Comparison of ENCODE assay signal across 11 cellular contexts in the genomic region with DNA sequence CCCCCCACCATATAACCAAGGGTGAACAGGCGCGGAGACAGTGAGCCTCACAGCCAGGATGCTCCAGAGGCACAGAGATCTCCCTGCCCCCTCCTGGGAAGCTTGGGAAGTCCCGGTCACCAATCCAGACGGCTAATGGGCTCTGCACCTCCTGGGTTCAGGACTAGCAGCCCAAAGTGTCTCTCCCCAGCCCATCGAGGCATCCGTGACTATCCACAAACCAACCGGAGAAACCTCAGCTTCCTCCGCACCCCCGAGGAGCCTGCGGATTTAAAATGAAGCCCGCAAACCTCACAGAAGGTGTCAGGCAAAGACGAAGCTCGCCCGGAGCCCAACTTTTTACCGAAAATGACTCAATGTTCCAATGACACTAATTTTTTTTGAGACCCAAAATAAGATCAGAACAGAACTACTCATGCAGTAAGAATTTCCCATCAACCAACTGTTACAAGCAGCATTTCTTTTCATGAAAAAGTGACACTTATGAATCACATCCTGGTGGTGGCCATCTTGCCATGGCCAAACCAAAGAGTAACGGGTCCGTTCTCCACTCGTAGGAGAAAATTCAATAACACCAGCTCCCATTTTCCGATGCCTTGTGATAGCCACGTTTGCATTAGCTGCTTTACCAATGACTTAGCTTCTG. TPM values are rescaled to one million over a fixed set of nuclear protein-coding genes. Genes with fewer than 3 reads are reported as not detected.
DNase-seq lines count a peak whose midpoint lies in the region; ATAC-seq, FAIRE-seq and TF ChIP-seq lines count a peak whose summit lies in the region.
"Had no signal": no experiment of that assay in that cellular context is flagged by ENCODE, and none has a peak within 500 bp of the region (broad histone marks: within the 10 kb centered on the region; RNA-seq: fewer than 3 reads in every experiment).

No MANE protein-coding gene starts in this region.

- H2BK5ac ChIP-seq in mesenchymal stem cell (ENCODE audit: low read depth, low read length, poor library complexity, severe bottlenecking) = no peak overlapping the region

- no peak overlapping the region for H2AK5ac ChIP-seq in mesenchymal stem cell (ENCODE audit: low read length, severe bottlenecking)

- no peak overlapping the region for H3K4me3 Mint-ChIP-seq in naive thymus-derived CD8-positive, alpha-beta T cell

- H4K8ac ChIP-seq in mesenchymal stem cell (ENCODE audit: low read length) = peak overlapping the region; percentile 52

- no peak overlapping the region for H2AFZ ChIP-seq in mesenchymal stem cell (ENCODE audit: low read depth, low read length)

- H3K27me3 Mint-ChIP-seq in naive thymus-derived CD8-positive, alpha-beta T cell = peaks cover 9 to 35% (median 17%) of the 10 kb centered on the region in 5 donors

- H3K27me3 ChIP-seq in right atrium auricular region (no peaks in the 10 kb centered on the region), heart left ventricle (peaks cover 0 to 23% (median 0%) of the 10 kb centered on the region in 9 donors), mesenchymal stem cell (ENCODE audit: control insufficient read depth in 1 of 2, insufficient read depth in 1 of 2, low read length in 2 of 2) (no peaks in the 10 kb centered on the region)

- H3K36me3 ChIP-seq in right atrium auricular region (peaks cover 33% of the 10 kb centered on the region), heart left ventricle (peaks cover 0 to 33% (median 23%) of the 10 kb centered on the region in 9 donors), mesenchymal stem cell (ENCODE audit: control insufficient read depth in 1 of 2, insufficient read depth in 2 of 2, low read depth in 1 of 2, low read length in 2 of 2) (peaks cover 0 to 51% of the 10 kb centered on the region in 2 experiments)

- peak overlapping the region; percentile 18 for H2BK15ac ChIP-seq in mesenchymal stem cell (ENCODE audit: low read depth, poor library complexity, severe bottlenecking)

- FAIRE-seq in urothelium cell line (lab: Jason Lieb, UNC) = peak; percentile 48
- FAIRE-seq: GM18507 had no signal

- no peak overlapping the region for H3K23ac ChIP-seq in mesenchymal stem cell (ENCODE audit: low read length in 2 of 2)

- H4K91ac ChIP-seq in mesenchymal stem cell (ENCODE audit: low read length) = peak overlapping the region; percentile 48

- H3K4me3 ChIP-seq in right atrium auricular region (no peak overlapping the region), heart left ventricle (no peak overlapping the region), astrocyte of the spinal cord (ENCODE audit: low read depth, low read length) (no peak overlapping the region), mesenchymal stem cell (ENCODE audit: insufficient read depth in 1 of 2, low read depth in 1 of 2, low read length in 2 of 2) (no peak overlapping the region)

- H3K4me1 ChIP-seq in right atrium auricular region (peaks cover 0 to 59% of the 10 kb centered on the region in 2 donors), heart left ventricle (peaks cover 0 to 63% (median 25%) of the 10 kb centered on the region in 12 donors), mesenchymal stem cell (ENCODE audit: control insufficient read depth, insufficient read depth, low read depth, low read length) (peaks cover 36% of the 10 kb centered on the region)

- H3K9me3 Mint-ChIP-seq in naive thymus-derived CD8-positive, alpha-beta T cell = no peaks in the 10 kb centered on the region
- H3K9me3 Mint-ChIP-seq: CD4-positive, CD25-positive, alpha-beta regulatory T cell had no signal

- H3K4me2 ChIP-seq in mesenchymal stem cell (ENCODE audit: low read length, poor library complexity, severe bottlenecking) = no peak overlapping the region

- no peak overlapping the region for H3K14ac ChIP-seq in mesenchymal stem cell (ENCODE audit: low read length in 2 of 2)

- no peak overlapping the region for H3K18ac ChIP-seq in mesenchymal stem cell (ENCODE audit: low read depth in 1 of 2, low read length in 2 of 2)

- H3K9me3 ChIP-seq in right atrium auricular region (no peaks in the 10 kb centered on the region), heart left ventricle (no peaks in the 10 kb centered on the region), mesenchymal stem cell (ENCODE audit: control insufficient read depth, low read length) (no peaks in the 10 kb centered on the region)

- H3K79me1 ChIP-seq in mesenchymal stem cell (replicated peaks; ENCODE audit: low read length, poor library complexity, severe bottlenecking) = peaks cover 32% of the 10 kb centered on the region

- peak overlapping the region; percentile 94 to 96 for H3K27ac ChIP-seq in right atrium auricular region
- H3K27ac ChIP-seq in heart left ventricle = peak overlapping the region in 6 of 12 donors; percentile 27 to 97 (median 64)
- H3K27ac ChIP-seq in mesenchymal stem cell (ENCODE audit: low read length, poor library complexity, severe bottlenecking) = no peak overlapping the region

- no peak overlapping the region for H2BK12ac ChIP-seq in mesenchymal stem cell (ENCODE audit: low read length in 2 of 2)

- TF ChIP-seq POLR2A in heart left ventricle (IDR thresholded peaks at IDR 0.05) = no peak

- intact Hi-C loops in heart left ventricle (cut with DNase I) = loop anchor here in 5 of 10 donors (5.0 to 10.0 kb wide), 5 partner anchors 141 to 361 kb away; partner anchors contain the start of gene GET4 (in 1 of the 5)

- in situ Hi-C loops in astrocyte of the spinal cord (cut with HindIII; ENCODE audit: low sequenced_read_pairs) = no loop called here

- ATAC-seq in heart left ventricle (no peak), GM21515 (IDR thresholded peaks at IDR 0.05; ENCODE audit: unreplicated experiment) (no peak)
- no peak for ATAC-seq in naive thymus-derived CD8-positive, alpha-beta T cell

- DNase-seq in right atrium auricular region (ENCODE audit: low spot score) (no peak), heart left ventricle (no peak), astrocyte of the spinal cord (ENCODE audit: low read depth, low spot score) (peak; percentile 61), mesenchymal stem cell (peak; percentile 28), urothelium cell line (ENCODE audit: low spot score) (peak; percentile 72), OCI-M2 (lab: John Stamatoyannopoulos, UW; ENCODE audit: unreplicated experiment) (no peak)
- DNase-seq in naive thymus-derived CD8-positive, alpha-beta T cell = no peak
- DNase-seq: CD4-positive, CD25-positive, alpha-beta regulatory T cell; cerebellar nuclear complex had no signal

- H3K9ac ChIP-seq in mesenchymal stem cell (ENCODE audit: low read length) = no peak overlapping the region

- no peak overlapping the region for H2BK120ac ChIP-seq in mesenchymal stem cell (ENCODE audit: low read depth, low read length)

- H3K4ac ChIP-seq in mesenchymal stem cell (ENCODE audit: low read depth in 1 of 2, low read length in 2 of 2) = no peak overlapping the region

- no peaks in the 10 kb centered on the region for H3K36me3 Mint-ChIP-seq in naive thymus-derived CD8-positive, alpha-beta T cell
- H3K36me3 Mint-ChIP-seq: CD4-positive, CD25-positive, alpha-beta regulatory T cell had no signal

- H3K4me1 Mint-ChIP-seq in naive thymus-derived CD8-positive, alpha-beta T cell = peaks cover 6 to 12% (median 10%) of the 10 kb centered on the region in 4 donors

- POLR2A ChIA-PET in naive thymus-derived CD8-positive, alpha-beta T cell (lab: Charles Lee) = interaction anchor here (1.1 kb wide), 1 partner anchor 32 kb away, joined by 3 read pairs; no protein-coding TSS in a partner anchor

- TF ChIP-seq CTCF in right atrium auricular region (IDR thresholded peaks at IDR 0.05) (no peak), heart left ventricle (IDR thresholded peaks at IDR 0.05) (no peak), astrocyte of the spinal cord (IDR thresholded peaks at IDR 0.05; ENCODE audit: low read depth, low read length) (peak; percentile 14)

- H3K27ac Mint-ChIP-seq in naive thymus-derived CD8-positive, alpha-beta T cell = no peak overlapping the region
- H3K27ac Mint-ChIP-seq: CD4-positive, CD25-positive, alpha-beta regulatory T cell had no signal

- 74 to 86% (median 83%) methylated on average over 17 to 20 of the region's 20 CpGs for WGBS in heart left ventricle, 4 donors
- 75% methylated on average over 20 of the region's 20 CpGs for WGBS in mesenchymal stem cell

RNA-seq across cellular contexts. Expression of gene PDGFA, which starts 6.0 kb away (rescaled TPM):
- total RNA-seq in right atrium auricular region (10 to 100 TPM; 31.8 to 34.2 TPM), heart left ventricle (10 to 100 TPM; 19.4 to 50.9 (median 23.3) TPM)
- polyA plus RNA-seq in heart left ventricle = 10 to 100 TPM; 11.8 to 17.9 TPM
- 23.5 TPM for polyA plus RNA-seq in mesenchymal stem cell (2013, experiment 1 of 2)
- polyA plus RNA-seq in mesenchymal stem cell (2013, experiment 2 of 2) = 22.9 TPM
- under 1 TPM; 0.21 to 0.30 TPM for total RNA-seq in naive thymus-derived CD8-positive, alpha-beta T cell
- not detected for polyA plus RNA-seq in naive thymus-derived CD8-positive, alpha-beta T cell
- polyA plus RNA-seq: CD4-positive, CD25-positive, alpha-beta regulatory T cell had no signal

Comparison
In these comparisons a context has a peak if more than half of its experiments do, and no peak if none do; other contexts are left out.
1. DNase-seq: peak in astrocyte of the spinal cord (single experiment), mesenchymal stem cell (single experiment) and urothelium cell line (single experiment); none in right atrium auricular region (single experiment), heart left ventricle (0 of 5), OCI-M2 (single experiment) and naive thymus-derived CD8-positive, alpha-beta T cell (0 of 10).
2. RNA of gene PDGFA, which starts 6.0 kb away (total RNA-seq): 31.8 to 34.2 TPM in right atrium auricular region and 19.4 to 50.9 TPM in heart left ventricle; 0.21 to 0.30 TPM in naive thymus-derived CD8-positive, alpha-beta T cell; every median in the first group is over 10 times any median in the second.